7 cellular contexts compared by ENCODE assay signal in genomic region chr7:23468721-23469149, GRCh38. TPM values are rescaled to one million over a fixed set of nuclear protein-coding genes. Genes with fewer than 3 reads are reported as not detected.
DNase-seq lines count a peak whose midpoint lies in the region; ATAC-seq and TF ChIP-seq lines count a peak whose summit lies in the region.

No MANE protein-coding gene starts in this region.

- H3K4me3 ChIP-seq in NT2/D1 (ENCODE audit: insufficient read length, low read depth) (peak overlapping the region; percentile 97), cardiac fibroblast (replicated peaks in 1 of 2; ENCODE audit: low read depth in 2 of 2, low read length in 2 of 2) (peak overlapping the region; percentile 82 to 91)
- peak overlapping the region; percentile 15 for H3K4me3 ChIP-seq in naive thymus-derived CD4-positive, alpha-beta T cell (ENCODE audit: low read length)

- H3K27ac ChIP-seq in naive thymus-derived CD4-positive, alpha-beta T cell (ENCODE audit: low read depth, low read length), result no peak overlapping the region

- ATAC-seq in GM19455 (IDR thresholded peaks at IDR 0.05; ENCODE audit: unreplicated experiment) (peak; percentile 0), GM21515 (IDR thresholded peaks at IDR 0.05; ENCODE audit: unreplicated experiment) (no peak)
- ATAC-seq in naive thymus-derived CD4-positive, alpha-beta T cell, result peak; percentile 5

- TF ChIP-seq CTCF in cardiac fibroblast (IDR thresholded peaks at IDR 0.05; ENCODE audit: low read depth, low read length), result no peak

- H3K4me1 ChIP-seq in NT2/D1 (ENCODE audit: insufficient read depth, insufficient read length), result peaks cover 2% of the 10 kb centered on the region
- H3K4me1 ChIP-seq in naive thymus-derived CD4-positive, alpha-beta T cell (ENCODE audit: control insufficient read depth in 2 of 2, insufficient read depth in 2 of 2, low read length in 2 of 2), result peaks cover 26 to 32% of the 10 kb centered on the region in 2 donors

- H3K9ac ChIP-seq in NT2/D1 (ENCODE audit: insufficient read length, low read depth), result peak overlapping the region; percentile 99

- CTCF ChIA-PET in naive thymus-derived CD4-positive, alpha-beta T cell (lab: Charles Lee), result no interaction called here

- H3K27me3 ChIP-seq in NT2/D1 (ENCODE audit: insufficient read depth, insufficient read length), result no peaks in the 10 kb centered on the region
- peaks cover 42 to 54% of the 10 kb centered on the region in 2 donors for H3K27me3 ChIP-seq in naive thymus-derived CD4-positive, alpha-beta T cell (ENCODE audit: control insufficient read depth in 2 of 2, insufficient read depth in 2 of 2, low read length in 2 of 2)

- POLR2A ChIA-PET in naive thymus-derived CD4-positive, alpha-beta T cell (lab: Charles Lee), result interaction anchor here (0.9 kb wide), 1 partner anchor 64 kb away, joined by 3 read pairs; no protein-coding TSS in a partner anchor

- DNase-seq in NT2/D1 (ENCODE audit: low read depth, low spot score) (no peak), cardiac fibroblast (ENCODE audit: low read depth in 2 of 2) (peak in 1 of 2 donors; percentile 14), NCI-H774 (lab: John Stamatoyannopoulos, UW) (no peak)
- DNase-seq in naive thymus-derived CD4-positive, alpha-beta T cell, result peak in 4 of 9 donors; percentile 14 to 40 (median 29)
- no peak for DNase-seq in NK-92 treated with Interleukin-12 subunit alpha and Interleukin-12 subunit beta, amount 100 ng/mL, for 24 hours (lab: John Stamatoyannopoulos, UW)

- no peaks in the 10 kb centered on the region for H3K9me3 ChIP-seq in NT2/D1 (ENCODE audit: insufficient read depth, low read length)
- H3K9me3 ChIP-seq in naive thymus-derived CD4-positive, alpha-beta T cell (ENCODE audit: control insufficient read depth in 2 of 3, low read length in 3 of 3), result no peaks in the 10 kb centered on the region

- no peaks in the 10 kb centered on the region for H3K36me3 ChIP-seq in NT2/D1 (ENCODE audit: insufficient read depth, insufficient read length, low read length)
- no peaks in the 10 kb centered on the region for H3K36me3 ChIP-seq in naive thymus-derived CD4-positive, alpha-beta T cell (ENCODE audit: control insufficient read depth in 2 of 3, insufficient read depth in 3 of 3, low read length in 3 of 3)

- peaks cover 64 to 78% (median 68%) of the 10 kb centered on the region in 5 donors for H3K27me3 Mint-ChIP-seq in naive thymus-derived CD4-positive, alpha-beta T cell

- peaks cover 0 to 20% (median 6%) of the 10 kb centered on the region in 11 donors for H3K9me3 Mint-ChIP-seq in naive thymus-derived CD4-positive, alpha-beta T cell

- H3K27ac Mint-ChIP-seq in naive thymus-derived CD4-positive, alpha-beta T cell, result peak overlapping the region in 1 of 9 donors; percentile 43

- peaks cover 0 to 4% (median 3%) of the 10 kb centered on the region in 5 donors for H3K36me3 Mint-ChIP-seq in naive thymus-derived CD4-positive, alpha-beta T cell

- H3K4me3 Mint-ChIP-seq in naive thymus-derived CD4-positive, alpha-beta T cell, result peak overlapping the region in 8 of 10 donors; percentile 36 to 78 (median 67)

- intact Hi-C loops in naive thymus-derived CD4-positive, alpha-beta T cell (cut with micrococcal nuclease), result no loop called here

- peaks cover 16 to 39% (median 36%) of the 10 kb centered on the region in 7 donors for H3K4me1 Mint-ChIP-seq in naive thymus-derived CD4-positive, alpha-beta T cell

RNA-seq across cellular contexts. Expression of gene IGF2BP3, which starts 1.6 kb away (rescaled TPM):
- total RNA-seq in naive thymus-derived CD4-positive, alpha-beta T cell, result 1 to 10 TPM in 3 of 5 experiments, under 1 TPM in 2; 0.13 to 1.8 (median 1.2) TPM
- under 1 TPM in 1 of 2 donors, not detected in 1; 0.35 TPM for polyA plus RNA-seq in naive thymus-derived CD4-positive, alpha-beta T cell

Comparison
In these comparisons a context has a peak if more than half of its experiments do, and no peak if none do; other contexts are left out.
1. H3K4me3 ChIP-seq: peak in every context shown above with its lines; median percentile 97 in NT2/D1; 86 in cardiac fibroblast; 15 in naive thymus-derived CD4-positive, alpha-beta T cell.